ENCODE assay signal across 9 cellular contexts in genomic region chr10:43128958-43129706, GRCh38. TPM values are rescaled to one million over a fixed set of nuclear protein-coding genes. Genes with fewer than 3 reads are reported as not detected.
A peak's percentile ranks its signal among the peaks of the same experiment; 100 is the strongest.
DNase-seq lines count a peak whose midpoint lies in the region; ATAC-seq and TF ChIP-seq lines count a peak whose summit lies in the region.
"Had no signal": no experiment of that assay in that cellular context is flagged by ENCODE, and none has a peak within 500 bp of the region (broad histone marks: within the 10 kb centered on the region; RNA-seq: fewer than 3 reads in every experiment).

No MANE protein-coding gene starts in this region.

- no peak for TF ChIP-seq POLR2A in testis (IDR thresholded peaks at IDR 0.05)

- no peaks in the 10 kb centered on the region for H3K27me3 Mint-ChIP-seq in chondrocyte (ENCODE audit: low read depth)

- no peak for TF ChIP-seq CTCF in left ventricle myocardium inferior (IDR thresholded peaks at IDR 0.05; ENCODE audit: borderline replicate concordance)
- TF ChIP-seq CTCF in chondrocyte (IDR thresholded peaks at IDR 0.05), result peak; percentile 36
- no peak for TF ChIP-seq CTCF in psoas muscle (IDR thresholded peaks at IDR 0.05)
- no peak for TF ChIP-seq CTCF in testis (IDR thresholded peaks at IDR 0.05)

- intact Hi-C loops in cardiac septum (cut with DNase I) (no loop called here), left ventricle myocardium inferior (cut with micrococcal nuclease) (no loop called here), psoas muscle (cut with DNase I) (no loop called here), testis (cut with DNase I; ENCODE audit: low total_unique reads) (no loop called here)

- H3K4me1 ChIP-seq in left ventricle myocardium inferior, result no peaks in the 10 kb centered on the region
- peaks cover 4% of the 10 kb centered on the region for H3K4me1 ChIP-seq in psoas muscle
- H3K4me1 ChIP-seq in testis, result no peaks in the 10 kb centered on the region
- H3K4me1 ChIP-seq in Karpas-422 (ENCODE audit: low read length), result peaks cover 11% of the 10 kb centered on the region

- H3K9me3 ChIP-seq in left ventricle myocardium inferior (replicated peaks), result no peaks in the 10 kb centered on the region
- H3K9me3 ChIP-seq in psoas muscle, result no peaks in the 10 kb centered on the region
- H3K9me3 ChIP-seq in testis, result no peaks in the 10 kb centered on the region
- no peaks in the 10 kb centered on the region for H3K9me3 ChIP-seq in Karpas-422 (ENCODE audit: low read length)

- H3K36me3 ChIP-seq in left ventricle myocardium inferior, result no peaks in the 10 kb centered on the region
- H3K36me3 ChIP-seq in psoas muscle (ENCODE audit: insufficient read depth in 1 of 2, low read depth in 1 of 2), result no peaks in the 10 kb centered on the region
- H3K36me3 ChIP-seq in testis (ENCODE audit: low read depth, missing control alignments), result no peaks in the 10 kb centered on the region
- H3K36me3 ChIP-seq in Karpas-422 (ENCODE audit: insufficient read depth, low read length), result no peaks in the 10 kb centered on the region

- no peaks in the 10 kb centered on the region for H4K20me1 ChIP-seq in Karpas-422 (ENCODE audit: insufficient read depth, low read depth, low read length)

- H3K4me1 Mint-ChIP-seq in chondrocyte (ENCODE audit: low read depth), result peaks cover 10% of the 10 kb centered on the region

- no peaks in the 10 kb centered on the region for H3K36me3 Mint-ChIP-seq in chondrocyte (ENCODE audit: low read depth)
- H3K36me3 Mint-ChIP-seq: brain had no signal

- H3K79me2 ChIP-seq in Karpas-422 (ENCODE audit: low read length), result no peaks in the 10 kb centered on the region

- no peak overlapping the region for H3K9ac ChIP-seq in Karpas-422 (ENCODE audit: low read length)

- no peak overlapping the region for H3K27ac ChIP-seq in left ventricle myocardium inferior (replicated peaks)
- peak overlapping the region; percentile 41 for H3K27ac ChIP-seq in psoas muscle
- no peak overlapping the region for H3K27ac ChIP-seq in testis
- no peak overlapping the region for H3K27ac ChIP-seq in Karpas-422 (ENCODE audit: low read length)

- no peaks in the 10 kb centered on the region for H3K9me3 Mint-ChIP-seq in chondrocyte (ENCODE audit: low read depth)
- H3K9me3 Mint-ChIP-seq: brain had no signal

- H3K4me3 Mint-ChIP-seq in chondrocyte (ENCODE audit: unreplicated experiment), result no peak overlapping the region
- H3K4me3 Mint-ChIP-seq: brain had no signal

- DNase-seq in cardiac septum (ENCODE audit: low spot score) (peak; percentile 65), left ventricle myocardium inferior (no peak), NOMO-1 treated with dmso at 0.1 percent for 144 hours (lab: John Stamatoyannopoulos, UW; ENCODE audit: unreplicated experiment) (peak; percentile 45), chondrocyte (ENCODE audit: low spot score) (no peak), psoas muscle (no peak), testis (no peak), Karpas-422 (no peak)

- no peak overlapping the region for H3K4me2 ChIP-seq in Karpas-422 (ENCODE audit: low read depth, low read length, poor library complexity, severe bottlenecking)

- no peak overlapping the region for H3K4me3 ChIP-seq in left ventricle myocardium inferior
- H3K4me3 ChIP-seq in psoas muscle, result no peak overlapping the region
- no peak overlapping the region for H3K4me3 ChIP-seq in testis
- H3K4me3 ChIP-seq in Karpas-422 (ENCODE audit: low read length), result no peak overlapping the region

- peak; percentile 77 for ATAC-seq in HG02759 (IDR thresholded peaks at IDR 0.05; ENCODE audit: unreplicated experiment)
- ATAC-seq in psoas muscle, result peak in 3 of 4 donors; percentile 37 to 69 (median 69)

- peak overlapping the region; percentile 73 for H3K27ac Mint-ChIP-seq in chondrocyte (ENCODE audit: unreplicated experiment)

- WGBS in psoas muscle, 3 donors, result 67 to 78% (median 68%) methylated on average over 6 of the region's 6 CpGs
- WGBS in testis, 2 donors, result 79 to 82% methylated on average over 6 of the region's 6 CpGs

- no peak overlapping the region for H2AFZ ChIP-seq in Karpas-422 (ENCODE audit: low read length)

- no peaks in the 10 kb centered on the region for H3K9me2 ChIP-seq in Karpas-422 (replicated peaks; ENCODE audit: insufficient read depth, low read length)

- H3K27me3 ChIP-seq in left ventricle myocardium inferior (ENCODE audit: low read depth), result peaks cover 4% of the 10 kb centered on the region
- H3K27me3 ChIP-seq in psoas muscle (ENCODE audit: insufficient read depth in 3 of 3, low read length in 2 of 3), result no peaks in the 10 kb centered on the region
- H3K27me3 ChIP-seq in testis, result no peaks in the 10 kb centered on the region
- H3K27me3 ChIP-seq in Karpas-422 (ENCODE audit: low read length), result no peaks in the 10 kb centered on the region

RNA-seq across cellular contexts. Expression of gene CSGALNACT2, which starts 9.1 kb away (rescaled TPM):
- total RNA-seq in cardiac septum (14.2 TPM), left ventricle myocardium inferior (7.1 TPM), chondrocyte (29.8 to 38.7 TPM (median 38.2 TPM) in 3 replicates), psoas muscle (10 to 100 TPM; 14.1 to 23.4 (median 18.2) TPM), testis (10 to 100 TPM; 16.7 to 17.9 TPM)
- polyA plus RNA-seq in psoas muscle (10 to 100 TPM; 10.2 to 33.1 (median 23.0) TPM), testis (ENCODE audit: insufficient read depth, low read depth, low replicate concordance) (13.9 TPM)
- total RNA-seq in Karpas-422 (2014; rRNA removed; shearing (Covaris generic); ENCODE audit: low replicate concordance), result 8.3 and 9.2 TPM in 2 replicates

RNA-seq across cellular contexts. Expression of gene RET, which starts 52.3 kb away (rescaled TPM):
- 0.94 TPM for total RNA-seq in cardiac septum
- 0.60 TPM for total RNA-seq in left ventricle myocardium inferior
- total RNA-seq in chondrocyte, result 0.12 to 0.18 TPM in 2 of 3 replicates, not detected in the other
- 1 to 10 TPM in 1 of 4 donors, under 1 TPM in 3; 0.49 to 2.6 (median 0.61) TPM for total RNA-seq in psoas muscle
- polyA plus RNA-seq in psoas muscle, result under 1 TPM; 0.35 to 0.75 (median 0.51) TPM
- total RNA-seq in testis, result 1 to 10 TPM; 7.3 to 9.5 TPM
- polyA plus RNA-seq in testis (ENCODE audit: insufficient read depth, low read depth, low replicate concordance), result 5.1 TPM
- not detected in 2 replicates for total RNA-seq in Karpas-422 (2014; rRNA removed; shearing (Covaris generic); ENCODE audit: low replicate concordance)

Comparison
In these comparisons a context has a peak if more than half of its experiments do, and no peak if none do; other contexts are left out.
1. DNase-seq: peak in cardiac septum (single experiment) and NOMO-1 treated with dmso at 0.1 percent for 144 hours (single experiment); none in left ventricle myocardium inferior (single experiment), chondrocyte (single experiment), psoas muscle (0 of 2), testis (single experiment) and Karpas-422 (single experiment).